Comparison of ENCODE assay signal across 8 cellular contexts in the genomic region with DNA sequence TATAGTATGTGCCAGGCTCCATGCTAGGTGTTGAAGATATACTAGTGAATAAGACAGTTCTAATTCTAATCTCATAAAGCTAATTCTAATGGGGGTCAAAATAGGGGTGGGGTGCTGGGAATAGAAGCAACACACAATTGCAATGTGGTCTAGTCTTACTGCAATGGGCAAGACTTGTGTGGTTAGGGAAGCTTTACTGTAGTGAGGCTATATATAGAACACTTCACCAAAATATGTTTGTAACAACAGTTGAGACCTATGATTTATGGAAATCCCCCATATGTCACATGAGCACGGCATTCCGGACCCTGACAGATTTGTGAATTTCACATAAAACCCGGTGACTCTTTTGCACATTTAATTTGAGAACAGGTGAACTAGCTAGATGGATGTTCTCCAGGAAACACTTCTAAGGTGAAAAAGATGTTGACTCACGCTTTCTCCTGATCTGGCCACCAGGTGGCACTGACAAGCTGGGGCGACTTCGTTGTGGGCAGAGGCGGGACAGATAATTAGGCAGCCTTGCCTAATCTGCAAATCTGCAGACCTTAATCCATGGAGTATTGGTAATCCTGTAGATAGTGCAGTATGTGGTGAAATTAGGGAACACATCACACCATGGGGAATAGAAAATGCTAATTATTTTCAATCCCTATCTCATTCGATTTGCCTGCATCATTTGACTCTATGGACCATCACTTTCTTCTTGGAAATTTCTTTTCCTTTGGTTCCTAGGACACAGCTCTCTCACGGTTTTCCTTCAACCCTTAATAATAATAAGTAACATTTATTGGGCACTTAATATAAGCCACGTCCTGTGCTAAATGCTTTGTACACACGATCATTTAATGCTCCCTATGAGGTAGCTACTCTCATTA. TPM values are rescaled to one million over a fixed set of nuclear protein-coding genes. Genes with fewer than 3 reads are reported as not detected.
A peak's percentile ranks its signal among the peaks of the same experiment; 100 is the strongest.
DNase-seq lines count a peak whose midpoint lies in the region; ATAC-seq and TF ChIP-seq lines count a peak whose summit lies in the region.

No MANE protein-coding gene starts in this region.

- H3K9me3 ChIP-seq in NT2/D1 (ENCODE audit: insufficient read depth, low read length): no peaks in the 10 kb centered on the region
- H3K9me3 ChIP-seq in esophagus muscularis mucosa: no peaks in the 10 kb centered on the region
- no peaks in the 10 kb centered on the region for H3K9me3 ChIP-seq in neural cell (ENCODE audit: low read length)
- no peaks in the 10 kb centered on the region for H3K9me3 ChIP-seq in stomach

- no peaks in the 10 kb centered on the region for H4K20me1 ChIP-seq in neural cell (ENCODE audit: insufficient read depth)

- no peak overlapping the region for H3K27ac ChIP-seq in esophagus muscularis mucosa (replicated peaks in 1 of 4)
- no peak overlapping the region for H3K27ac ChIP-seq in neural cell (ENCODE audit: low read length)
- H3K27ac ChIP-seq in stomach: no peak overlapping the region

- TF ChIP-seq POLR2A in esophagus muscularis mucosa (IDR thresholded peaks at IDR 0.05; ENCODE audit: low read depth) (no peak), stomach (IDR thresholded peaks at IDR 0.05) (no peak)

- peak; percentile 78 for TF ChIP-seq RAD21 in neural cell (conservative IDR thresholded peaks at IDR 0.05)

- whole genome bisulfite sequencing in esophagus muscularis mucosa: 31% methylated on average over 11 of the region's 11 CpGs
- WGBS in stomach, 5 donors: 20 to 26% (median 23%) methylated on average over 11 of the region's 11 CpGs

- no peak for TF ChIP-seq EP300 in esophagus muscularis mucosa (IDR thresholded peaks at IDR 0.05)
- no peak for TF ChIP-seq EP300 in neural cell (conservative IDR thresholded peaks at IDR 0.05; ENCODE audit: poor library complexity, severe bottlenecking)
- no peak for TF ChIP-seq EP300 in stomach (IDR thresholded peaks at IDR 0.05)

- H3K4me2 ChIP-seq in neural cell (ENCODE audit: low read length): no peak overlapping the region

- peaks cover 3% of the 10 kb centered on the region for H3K4me1 ChIP-seq in NT2/D1 (ENCODE audit: insufficient read depth, insufficient read length)
- peaks cover 0 to 32% (median 27%) of the 10 kb centered on the region in 4 donors for H3K4me1 ChIP-seq in esophagus muscularis mucosa
- peaks cover 0 to 21% (median 11%) of the 10 kb centered on the region in 4 donors for H3K4me1 ChIP-seq in stomach

- DNase-seq in GM10248 (ENCODE audit: extremely low spot score): peak; percentile 70
- peak; percentile 71 for DNase-seq in NT2/D1 (ENCODE audit: low read depth, low spot score)
- peak; percentile 82 for DNase-seq in activated CD8-positive, alpha-beta memory T cell treated with anti-CD3 and anti-CD28 coated beads, Interleukin-2, amount 50 U/mL, for 4 hours
- peak; percentile 95 for DNase-seq in esophagus muscularis mucosa (ENCODE audit: extremely low spot score)
- DNase-seq in stomach: peak; percentile 82

- intact Hi-C loops in esophagus muscularis mucosa (cut with DNase I) (loop anchor here (1.0 to 10.0 kb wide), 3 partner anchors 37 to 920 kb away; a partner anchor contains a TSS), stomach (cut with DNase I; ENCODE audit: low total_unique reads) (loop anchor here (2.0 kb wide), 1 partner anchor 164 kb away; no protein-coding TSS in a partner anchor)

- CTCF ChIA-PET in GM10248 (lab: Yijun Ruan, JAX): interaction anchor here (0.7 to 4.0 kb wide), 55 partner anchors 9 to 1729 kb away, joined by 3 to 191 read pairs (median 4); no protein-coding TSS in a partner anchor

- H3K36me3 ChIP-seq in NT2/D1 (ENCODE audit: insufficient read depth, insufficient read length, low read length) (peaks cover 3% of the 10 kb centered on the region), esophagus muscularis mucosa (peaks cover 0 to 17% (median 11%) of the 10 kb centered on the region in 4 donors), neural cell (ENCODE audit: insufficient read depth, low read length) (no peaks in the 10 kb centered on the region), stomach (peaks cover 8 to 19% (median 17%) of the 10 kb centered on the region in 4 donors)

- TF ChIP-seq CTCF in GM10248 (IDR thresholded peaks at IDR 0.05; ENCODE audit: control extremely low read depth, extremely low read depth, low read depth, missing control alignments) (peak; percentile 88), esophagus muscularis mucosa (IDR thresholded peaks at IDR 0.05) (peak; percentile 85 to 92 (median 88)), neural cell (IDR thresholded peaks at IDR 0.05; ENCODE audit: poor library complexity, severe bottlenecking) (peak; percentile 80), stomach (IDR thresholded peaks at IDR 0.05) (peak in 5 of 7 experiments; percentile 80 to 95 (median 88))

- H3F3A ChIP-seq in neural cell (ENCODE audit: insufficient read depth, low read length, poor library complexity, severe bottlenecking): no peaks in the 10 kb centered on the region

- ATAC-seq in HG03520 (IDR thresholded peaks at IDR 0.05; ENCODE audit: unreplicated experiment) (peak; percentile 48), HG02763 (IDR thresholded peaks at IDR 0.05; ENCODE audit: unreplicated experiment) (no peak)

- peaks cover 11% of the 10 kb centered on the region for H3K27me3 ChIP-seq in NT2/D1 (ENCODE audit: insufficient read depth, insufficient read length)
- no peaks in the 10 kb centered on the region for H3K27me3 ChIP-seq in esophagus muscularis mucosa
- no peaks in the 10 kb centered on the region for H3K27me3 ChIP-seq in neural cell (ENCODE audit: insufficient read depth, low read depth, low read length)
- H3K27me3 ChIP-seq in stomach: peaks cover 0 to 10% (median 0%) of the 10 kb centered on the region in 3 donors

- POLR2A ChIA-PET in GM10248 (lab: Yijun Ruan, JAX): no interaction called here

- no peak overlapping the region for H3K9ac ChIP-seq in NT2/D1 (ENCODE audit: insufficient read length, low read depth)
- H3K9ac ChIP-seq in neural cell (ENCODE audit: low read length): no peak overlapping the region

- no peaks in the 10 kb centered on the region for H3K79me2 ChIP-seq in neural cell (replicated peaks; ENCODE audit: insufficient read depth, low read length)

- H3K4me3 ChIP-seq in NT2/D1 (ENCODE audit: insufficient read length, low read depth) (no peak overlapping the region), esophagus muscularis mucosa (no peak overlapping the region), neural cell (ENCODE audit: low read length) (no peak overlapping the region), stomach (no peak overlapping the region)

- H3K9me2 ChIP-seq in neural cell (ENCODE audit: insufficient read depth, low read length): no peaks in the 10 kb centered on the region

- no peak overlapping the region for H2AFZ ChIP-seq in neural cell (ENCODE audit: low read depth, low read length)

TF ChIP-seq in neural cell, 6 proteins besides CTCF, POLR2A, EP300 and RAD21:
- TF ChIP-seq SMC3 (conservative IDR thresholded peaks at IDR 0.05; ENCODE audit: poor library complexity) (peak; percentile 85), TAF1 (IDR thresholded peaks at IDR 0.05; ENCODE audit: low read depth) (no peak)
TF ChIP-seq in neural cell: peak in this region for 1.

RNA-seq across cellular contexts. Expression of a gene that starts 37.7 kb away (rescaled TPM):
- total RNA-seq in esophagus muscularis mucosa (100 to 1,000 TPM in 1 of 4 donors, 10 to 100 TPM in 3; 37.0 to 109 (median 45.1) TPM), stomach (10 to 100 TPM in 4 of 5 donors, 1 to 10 TPM in 1; 4.1 to 36.8 (median 16.2) TPM)
- polyA plus RNA-seq in neural cell (not detected in 2 replicates), stomach (10 to 100 TPM in 2 of 3 donors, 1 to 10 TPM in 1; 6.8 to 17.3 (median 11.0) TPM)
- not detected in 2 replicates for polyA minus RNA-seq in neural cell
